Comparison of ENCODE assay signal across 1 cellular context in the genomic region with DNA sequence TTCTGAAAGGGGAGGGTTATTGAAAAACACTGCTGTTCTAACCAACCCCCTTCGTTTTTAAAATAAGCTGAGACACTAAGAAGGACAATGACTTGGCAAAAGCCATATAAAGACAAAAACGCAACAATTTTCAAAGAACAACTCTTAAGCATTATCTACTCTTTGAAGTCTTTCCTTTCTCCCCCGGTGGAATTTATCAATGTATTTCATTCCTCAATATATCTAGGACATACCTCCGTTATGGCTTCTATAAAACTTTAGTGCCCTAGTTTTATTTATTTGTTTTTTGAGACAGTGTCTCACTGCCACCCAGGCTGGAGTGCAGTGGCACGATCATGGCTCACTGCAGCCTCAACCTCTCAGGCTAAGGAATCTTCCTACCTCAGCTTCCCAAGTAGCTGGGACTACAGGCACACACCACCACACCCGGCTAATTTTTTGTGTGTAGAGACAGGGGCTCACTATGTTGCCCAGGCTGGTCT.
TF ChIP-seq lines count a peak whose summit lies in the region.

No MANE protein-coding gene starts in this region.

TF ChIP-seq in K562, 482 proteins besides CTCF, POLR2A, EP300 and RAD21 (continued from another document and continues in another):
- TF ChIP-seq, protein P1, sequence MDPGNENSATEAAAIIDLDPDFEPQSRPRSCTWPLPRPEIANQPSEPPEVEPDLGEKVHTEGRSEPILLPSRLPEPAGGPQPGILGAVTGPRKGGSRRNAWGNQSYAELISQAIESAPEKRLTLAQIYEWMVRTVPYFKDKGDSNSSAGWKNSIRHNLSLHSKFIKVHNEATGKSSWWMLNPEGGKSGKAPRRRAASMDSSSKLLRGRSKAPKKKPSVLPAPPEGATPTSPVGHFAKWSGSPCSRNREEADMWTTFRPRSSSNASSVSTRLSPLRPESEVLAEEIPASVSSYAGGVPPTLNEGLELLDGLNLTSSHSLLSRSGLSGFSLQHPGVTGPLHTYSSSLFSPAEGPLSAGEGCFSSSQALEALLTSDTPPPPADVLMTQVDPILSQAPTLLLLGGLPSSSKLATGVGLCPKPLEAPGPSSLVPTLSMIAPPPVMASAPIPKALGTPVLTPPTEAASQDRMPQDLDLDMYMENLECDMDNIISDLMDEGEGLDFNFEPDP (CRISPR knock-in tag; IDR thresholded peaks at IDR 0.05): no peak
- TF ChIP-seq, protein P2, sequence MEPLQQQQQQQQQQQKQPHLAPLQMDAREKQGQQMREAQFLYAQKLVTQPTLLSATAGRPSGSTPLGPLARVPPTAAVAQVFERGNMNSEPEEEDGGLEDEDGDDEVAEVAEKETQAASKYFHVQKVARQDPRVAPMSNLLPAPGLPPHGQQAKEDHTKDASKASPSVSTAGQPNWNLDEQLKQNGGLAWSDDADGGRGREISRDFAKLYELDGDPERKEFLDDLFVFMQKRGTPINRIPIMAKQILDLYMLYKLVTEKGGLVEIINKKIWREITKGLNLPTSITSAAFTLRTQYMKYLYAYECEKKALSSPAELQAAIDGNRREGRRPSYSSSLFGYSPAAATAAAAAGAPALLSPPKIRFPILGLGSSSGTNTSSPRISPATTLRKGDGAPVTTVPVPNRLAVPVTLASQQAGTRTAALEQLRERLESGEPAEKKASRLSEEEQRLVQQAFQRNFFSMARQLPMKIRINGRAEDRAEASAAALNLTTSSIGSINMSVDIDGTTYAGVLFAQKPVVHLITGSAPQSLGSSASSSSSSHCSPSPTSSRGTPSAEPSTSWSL (CRISPR knock-in tag; IDR thresholded peaks at IDR 0.05; ENCODE audit: borderline replicate concordance): no peak
- no peak for TF ChIP-seq ZBTB8A (IDR thresholded peaks at IDR 0.05; ENCODE audit: partially characterized antibody)
- peak; percentile 84 for TF ChIP-seq NFE2L1 (tag; IDR thresholded peaks at IDR 0.05; ENCODE audit: borderline replicate concordance, low read depth)
- TF ChIP-seq XRCC4 (IDR thresholded peaks at IDR 0.05; ENCODE audit: extremely low read depth, insufficient read depth, insufficient read length): no peak
- TF ChIP-seq IRF2 (CRISPR knock-in tag; IDR thresholded peaks at IDR 0.05): no peak
- 0 out of 2 replicates have a peak, but pooled peaks have one; percentile 42 for TF ChIP-seq SUPT5H (IDR thresholded peaks at IDR 0.05)
- TF ChIP-seq HMG20A (CRISPR knock-in tag; conservative IDR thresholded peaks at IDR 0.05): no peak
- no peak for TF ChIP-seq CREM (IDR thresholded peaks at IDR 0.05; ENCODE audit: low read depth)
- TF ChIP-seq BDP1 (IDR thresholded peaks at IDR 0.05; ENCODE audit: insufficient read depth, insufficient read length): no peak
- TF ChIP-seq, protein P3, sequence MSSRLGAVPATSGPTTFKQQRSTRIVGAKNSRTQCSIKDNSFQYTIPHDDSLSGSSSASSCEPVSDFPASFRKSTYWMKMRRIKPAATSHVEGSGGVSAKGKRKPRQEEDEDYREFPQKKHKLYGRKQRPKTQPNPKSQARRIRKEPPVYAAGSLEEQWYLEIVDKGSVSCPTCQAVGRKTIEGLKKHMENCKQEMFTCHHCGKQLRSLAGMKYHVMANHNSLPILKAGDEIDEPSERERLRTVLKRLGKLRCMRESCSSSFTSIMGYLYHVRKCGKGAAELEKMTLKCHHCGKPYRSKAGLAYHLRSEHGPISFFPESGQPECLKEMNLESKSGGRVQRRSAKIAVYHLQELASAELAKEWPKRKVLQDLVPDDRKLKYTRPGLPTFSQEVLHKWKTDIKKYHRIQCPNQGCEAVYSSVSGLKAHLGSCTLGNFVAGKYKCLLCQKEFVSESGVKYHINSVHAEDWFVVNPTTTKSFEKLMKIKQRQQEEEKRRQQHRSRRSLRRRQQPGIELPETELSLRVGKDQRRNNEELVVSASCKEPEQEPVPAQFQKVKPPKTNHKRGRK (tag; IDR thresholded peaks at IDR 0.05): no peak
- TF ChIP-seq HDAC2 (IDR thresholded peaks at IDR 0.05): no peak
- no peak for TF ChIP-seq SMARCB1 (IDR thresholded peaks at IDR 0.05; ENCODE audit: insufficient read length, low read depth)
- TF ChIP-seq THRAP3 (IDR thresholded peaks at IDR 0.05; ENCODE audit: borderline replicate concordance): no peak
- TF ChIP-seq TBL1XR1 (IDR thresholded peaks at IDR 0.05; ENCODE audit: low read length in 2 of 2): no peak
- TF ChIP-seq EWSR1 (IDR thresholded peaks at IDR 0.05; ENCODE audit: borderline replicate concordance, low read depth, partially characterized antibody): no peak
- TF ChIP-seq ZNF184 (CRISPR knock-in tag; IDR thresholded peaks at IDR 0.05): no peak
- TF ChIP-seq TEAD1 (CRISPR knock-in tag; IDR thresholded peaks at IDR 0.05): no peak
- no peak for TF ChIP-seq DACH1 (IDR thresholded peaks at IDR 0.05; ENCODE audit: partially characterized antibody)
- TF ChIP-seq PHF20 (IDR thresholded peaks at IDR 0.05; ENCODE audit: partially characterized antibody): no peak
- TF ChIP-seq, protein P4, sequence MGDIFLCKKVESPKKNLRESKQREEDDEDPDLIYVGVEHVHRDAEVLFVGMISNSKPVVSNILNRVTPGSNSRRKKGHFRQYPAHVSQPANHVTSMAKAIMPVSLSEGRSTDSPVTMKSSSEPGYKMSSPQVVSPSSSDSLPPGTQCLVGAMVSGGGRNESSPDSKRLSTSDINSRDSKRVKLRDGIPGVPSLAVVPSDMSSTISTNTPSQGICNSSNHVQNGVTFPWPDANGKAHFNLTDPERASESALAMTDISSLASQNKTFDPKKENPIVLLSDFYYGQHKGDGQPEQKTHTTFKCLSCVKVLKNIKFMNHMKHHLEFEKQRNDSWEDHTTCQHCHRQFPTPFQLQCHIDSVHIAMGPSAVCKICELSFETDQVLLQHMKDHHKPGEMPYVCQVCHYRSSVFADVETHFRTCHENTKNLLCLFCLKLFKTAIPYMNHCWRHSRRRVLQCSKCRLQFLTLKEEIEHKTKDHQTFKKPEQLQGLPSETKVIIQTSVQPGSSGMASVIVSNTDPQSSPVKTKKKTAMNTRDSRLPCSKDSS (IDR thresholded peaks at IDR 0.05; ENCODE audit: low read depth, partially characterized antibody): no peak
- TF ChIP-seq STAG1 (CRISPR knock-in tag; IDR thresholded peaks at IDR 0.05; ENCODE audit: borderline replicate concordance): no peak
- no peak for TF ChIP-seq BRCA1 (IDR thresholded peaks at IDR 0.05)
- TF ChIP-seq BRCA1 (CRISPR knock-in tag; IDR thresholded peaks at IDR 0.05): no peak
- no peak for TF ChIP-seq TBP (optimal IDR thresholded peaks at IDR 0.05; ENCODE audit: low read depth, low read length)
- peak; percentile 24; the same call in 1 of the 2 replicates for TF ChIP-seq FOXM1 (IDR thresholded peaks at IDR 0.05; ENCODE audit: low read depth)
- no peak for TF ChIP-seq FOXM1 (CRISPR knock-in tag; IDR thresholded peaks at IDR 0.05; ENCODE audit: low read depth)
- TF ChIP-seq GATA2 (CRISPR knock-in tag; IDR thresholded peaks at IDR 0.05): no peak
- no peak for TF ChIP-seq CCAR2 (IDR thresholded peaks at IDR 0.05; ENCODE audit: low read depth, low read length)
- TF ChIP-seq, protein P5, sequence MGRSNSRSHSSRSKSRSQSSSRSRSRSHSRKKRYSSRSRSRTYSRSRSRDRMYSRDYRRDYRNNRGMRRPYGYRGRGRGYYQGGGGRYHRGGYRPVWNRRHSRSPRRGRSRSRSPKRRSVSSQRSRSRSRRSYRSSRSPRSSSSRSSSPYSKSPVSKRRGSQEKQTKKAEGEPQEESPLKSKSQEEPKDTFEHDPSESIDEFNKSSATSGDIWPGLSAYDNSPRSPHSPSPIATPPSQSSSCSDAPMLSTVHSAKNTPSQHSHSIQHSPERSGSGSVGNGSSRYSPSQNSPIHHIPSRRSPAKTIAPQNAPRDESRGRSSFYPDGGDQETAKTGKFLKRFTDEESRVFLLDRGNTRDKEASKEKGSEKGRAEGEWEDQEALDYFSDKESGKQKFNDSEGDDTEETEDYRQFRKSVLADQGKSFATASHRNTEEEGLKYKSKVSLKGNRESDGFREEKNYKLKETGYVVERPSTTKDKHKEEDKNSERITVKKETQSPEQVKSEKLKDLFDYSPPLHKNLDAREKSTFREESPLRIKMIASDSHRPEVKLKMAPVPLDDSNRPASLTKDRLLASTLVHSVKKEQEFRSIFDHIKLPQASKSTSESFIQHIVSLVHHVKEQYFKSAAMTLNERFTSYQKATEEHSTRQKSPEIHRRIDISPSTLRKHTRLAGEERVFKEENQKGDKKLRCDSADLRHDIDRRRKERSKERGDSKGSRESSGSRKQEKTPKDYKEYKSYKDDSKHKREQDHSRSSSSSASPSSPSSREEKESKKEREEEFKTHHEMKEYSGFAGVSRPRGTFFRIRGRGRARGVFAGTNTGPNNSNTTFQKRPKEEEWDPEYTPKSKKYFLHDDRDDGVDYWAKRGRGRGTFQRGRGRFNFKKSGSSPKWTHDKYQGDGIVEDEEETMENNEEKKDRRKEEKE (IDR thresholded peaks at IDR 0.05; ENCODE audit: borderline replicate concordance in 1 of 2, control insufficient read depth in 1 of 2, low read depth in 2 of 2, low read length in 1 of 2): no peak
- TF ChIP-seq, protein P6, sequence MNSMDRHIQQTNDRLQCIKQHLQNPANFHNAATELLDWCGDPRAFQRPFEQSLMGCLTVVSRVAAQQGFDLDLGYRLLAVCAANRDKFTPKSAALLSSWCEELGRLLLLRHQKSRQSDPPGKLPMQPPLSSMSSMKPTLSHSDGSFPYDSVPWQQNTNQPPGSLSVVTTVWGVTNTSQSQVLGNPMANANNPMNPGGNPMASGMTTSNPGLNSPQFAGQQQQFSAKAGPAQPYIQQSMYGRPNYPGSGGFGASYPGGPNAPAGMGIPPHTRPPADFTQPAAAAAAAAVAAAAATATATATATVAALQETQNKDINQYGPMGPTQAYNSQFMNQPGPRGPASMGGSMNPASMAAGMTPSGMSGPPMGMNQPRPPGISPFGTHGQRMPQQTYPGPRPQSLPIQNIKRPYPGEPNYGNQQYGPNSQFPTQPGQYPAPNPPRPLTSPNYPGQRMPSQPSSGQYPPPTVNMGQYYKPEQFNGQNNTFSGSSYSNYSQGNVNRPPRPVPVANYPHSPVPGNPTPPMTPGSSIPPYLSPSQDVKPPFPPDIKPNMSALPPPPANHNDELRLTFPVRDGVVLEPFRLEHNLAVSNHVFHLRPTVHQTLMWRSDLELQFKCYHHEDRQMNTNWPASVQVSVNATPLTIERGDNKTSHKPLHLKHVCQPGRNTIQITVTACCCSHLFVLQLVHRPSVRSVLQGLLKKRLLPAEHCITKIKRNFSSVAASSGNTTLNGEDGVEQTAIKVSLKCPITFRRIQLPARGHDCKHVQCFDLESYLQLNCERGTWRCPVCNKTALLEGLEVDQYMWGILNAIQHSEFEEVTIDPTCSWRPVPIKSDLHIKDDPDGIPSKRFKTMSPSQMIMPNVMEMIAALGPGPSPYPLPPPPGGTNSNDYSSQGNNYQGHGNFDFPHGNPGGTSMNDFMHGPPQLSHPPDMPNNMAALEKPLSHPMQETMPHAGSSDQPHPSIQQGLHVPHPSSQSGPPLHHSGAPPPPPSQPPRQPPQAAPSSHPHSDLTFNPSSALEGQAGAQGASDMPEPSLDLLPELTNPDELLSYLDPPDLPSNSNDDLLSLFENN (IDR thresholded peaks at IDR 0.05; ENCODE audit: low read depth in 2 of 2, low read length in 2 of 2): no peak
- TF ChIP-seq MIER1 (IDR thresholded peaks at IDR 0.05; ENCODE audit: low read depth): no peak
- no peak for TF ChIP-seq ZC3H4 (CRISPR knock-in tag; IDR thresholded peaks at IDR 0.05; ENCODE audit: borderline replicate concordance)
- TF ChIP-seq MTA3 (IDR thresholded peaks at IDR 0.05; ENCODE audit: borderline replicate concordance): 0 out of 2 replicates have a peak, but pooled peaks have one; percentile 57
- TF ChIP-seq, protein P7, sequence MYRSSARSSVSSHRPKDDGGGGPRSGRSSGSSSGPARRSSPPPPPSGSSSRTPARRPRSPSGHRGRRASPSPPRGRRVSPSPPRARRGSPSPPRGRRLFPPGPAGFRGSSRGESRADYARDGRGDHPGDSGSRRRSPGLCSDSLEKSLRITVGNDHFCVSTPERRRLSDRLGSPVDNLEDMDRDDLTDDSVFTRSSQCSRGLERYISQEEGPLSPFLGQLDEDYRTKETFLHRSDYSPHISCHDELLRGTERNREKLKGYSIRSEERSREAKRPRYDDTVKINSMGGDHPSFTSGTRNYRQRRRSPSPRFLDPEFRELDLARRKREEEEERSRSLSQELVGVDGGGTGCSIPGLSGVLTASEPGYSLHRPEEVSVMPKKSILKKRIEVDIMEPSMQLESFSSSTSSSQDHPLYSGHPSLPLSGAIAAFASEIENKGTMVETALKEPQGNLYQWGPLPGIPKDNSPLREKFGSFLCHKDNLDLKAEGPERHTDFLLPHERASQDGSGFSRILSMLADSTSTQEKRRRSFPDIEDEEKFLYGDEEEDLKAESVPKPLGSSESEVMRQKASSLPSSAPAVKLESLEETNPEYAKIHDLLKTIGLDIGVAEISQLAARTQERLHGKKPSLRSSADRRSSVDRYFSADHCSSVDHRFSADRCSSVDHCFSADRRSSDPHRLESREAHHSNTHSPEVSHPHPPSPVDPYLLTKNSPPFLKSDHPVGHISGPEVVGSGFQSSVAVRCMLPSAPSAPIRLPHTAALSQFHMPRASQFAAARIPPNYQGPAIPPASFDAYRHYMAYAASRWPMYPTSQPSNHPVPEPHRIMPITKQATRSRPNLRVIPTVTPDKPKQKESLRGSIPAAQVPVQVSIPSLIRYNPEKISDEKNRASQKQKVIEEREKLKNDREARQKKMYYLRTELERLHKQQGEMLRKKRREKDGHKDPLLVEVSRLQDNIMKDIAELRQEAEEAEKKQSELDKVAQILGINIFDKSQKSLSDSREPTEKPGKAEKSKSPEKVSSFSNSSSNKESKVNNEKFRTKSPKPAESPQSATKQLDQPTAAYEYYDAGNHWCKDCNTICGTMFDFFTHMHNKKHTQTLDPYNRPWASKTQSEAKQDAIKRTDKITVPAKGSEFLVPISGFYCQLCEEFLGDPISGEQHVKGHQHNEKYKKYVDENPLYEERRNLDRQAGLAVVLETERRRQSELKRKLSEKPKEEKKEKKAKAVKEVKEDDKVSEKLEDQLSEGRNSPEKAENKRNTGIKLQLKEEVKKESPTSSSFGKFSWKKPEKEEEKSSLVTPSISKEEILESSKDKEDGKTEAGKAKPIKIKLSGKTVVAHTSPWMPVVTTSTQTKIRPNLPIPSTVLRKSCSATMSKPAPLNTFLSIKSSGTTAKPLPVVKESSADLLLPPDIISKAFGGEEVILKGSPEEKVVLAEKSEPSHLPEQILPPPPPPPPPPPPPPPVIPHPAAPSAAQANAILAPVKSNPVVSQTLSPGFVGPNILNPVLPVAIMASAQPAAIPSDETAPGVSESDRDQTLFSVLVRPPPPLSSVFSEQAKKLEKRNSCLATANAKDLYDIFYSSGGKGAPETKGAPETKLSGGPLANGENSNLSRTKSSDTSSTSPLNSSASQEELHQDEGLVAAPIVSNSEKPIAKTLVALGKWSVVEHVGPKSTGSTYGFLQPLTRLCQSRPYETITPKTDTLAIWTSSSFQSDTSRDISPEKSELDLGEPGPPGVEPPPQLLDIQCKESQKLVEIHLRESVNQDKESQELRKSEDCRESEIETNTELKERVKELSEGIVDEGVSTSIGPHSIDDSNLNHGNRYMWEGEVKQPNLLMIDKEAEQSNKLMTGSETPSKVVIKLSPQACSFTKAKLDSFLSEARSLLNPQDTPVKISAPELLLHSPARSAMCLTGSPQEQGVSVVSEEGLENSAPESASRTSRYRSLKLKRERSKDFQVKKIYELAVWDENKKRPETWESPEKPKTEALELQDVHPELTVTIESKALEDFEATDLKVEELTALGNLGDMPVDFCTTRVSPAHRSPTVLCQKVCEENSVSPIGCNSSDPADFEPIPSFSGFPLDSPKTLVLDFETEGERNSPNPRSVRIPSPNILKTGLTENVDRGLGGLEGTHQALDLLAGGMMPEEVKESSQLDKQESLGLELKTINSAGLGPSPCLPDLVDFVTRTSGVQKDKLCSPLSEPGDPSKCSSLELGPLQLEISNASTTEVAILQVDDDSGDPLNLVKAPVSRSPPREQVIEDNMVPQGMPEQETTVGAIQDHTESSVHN (IDR thresholded peaks at IDR 0.05; ENCODE audit: borderline replicate concordance in 1 of 2, low read depth in 1 of 2): no peak
- TF ChIP-seq RBM25 (IDR thresholded peaks at IDR 0.05; ENCODE audit: low read depth, low read length, severe bottlenecking): no peak
- TF ChIP-seq FOXJ3 (CRISPR knock-in tag; IDR thresholded peaks at IDR 0.05): no peak
- TF ChIP-seq SLC30A9 (CRISPR knock-in tag; IDR thresholded peaks at IDR 0.05): no peak
- TF ChIP-seq SPI1 (IDR thresholded peaks at IDR 0.05; ENCODE audit: borderline replicate concordance, low read depth, low read length): no peak
- TF ChIP-seq HMG20B (CRISPR knock-in tag; IDR thresholded peaks at IDR 0.05): no peak
